In genomic region chr7:79290398-79290797, GRCh38 we compare ENCODE assay signal across 18 cellular contexts.
DNase-seq lines count a peak whose midpoint lies in the region; ATAC-seq, FAIRE-seq and TF ChIP-seq lines count a peak whose summit lies in the region.
"Had no signal": no experiment of that assay in that cellular context is flagged by ENCODE, and none has a peak within 500 bp of the region (broad histone marks: within the 10 kb centered on the region; RNA-seq: fewer than 3 reads in every experiment).

No MANE protein-coding gene starts in this region.

- no peak overlapping the region for H2AFZ ChIP-seq in mammary epithelial cell (ENCODE audit: low read depth, low read length)
- H2AFZ ChIP-seq in keratinocyte (ENCODE audit: control insufficient read depth, low read length), result no peak overlapping the region
- H2AFZ ChIP-seq: GM23338 had no signal

- no peaks in the 10 kb centered on the region for H3K27me3 ChIP-seq in mammary epithelial cell (ENCODE audit: insufficient read depth, low read length)
- H3K27me3 ChIP-seq in RWPE2 (ENCODE audit: insufficient read depth, poor library complexity, severe bottlenecking), result no peaks in the 10 kb centered on the region
- H3K27me3 ChIP-seq in keratinocyte (ENCODE audit: control insufficient read depth, extremely low read depth, insufficient read depth, low read length), result no peaks in the 10 kb centered on the region
- H3K27me3 ChIP-seq: BLaER1 had no signal

- FAIRE-seq in keratinocyte (lab: Jason Lieb, UNC), result no peak
- FAIRE-seq: A549, GM12891, GM19239 had no signal

- no peak overlapping the region for H3K9ac ChIP-seq in mammary epithelial cell (ENCODE audit: insufficient read depth, low read length)
- H3K9ac ChIP-seq in keratinocyte (ENCODE audit: control insufficient read depth, extremely low read depth, insufficient read depth, low read length), result no peak overlapping the region
- H3K9ac ChIP-seq: BLaER1 had no signal

- POLR2A ChIA-PET in MCF 10A (lab: Yijun Ruan, JAX), result no interaction called here

- 100% methylated on average over 3 of the region's 3 CpGs for WGBS in mammary epithelial cell (ENCODE audit: low coverage, missing lambda C conversion rate)

- H3K4me3 Mint-ChIP-seq in MCF 10A (ENCODE audit: unreplicated experiment) (no peak overlapping the region), HFFc6 (no peak overlapping the region; the same call in 1 of the 2 replicates)
- H3K4me3 Mint-ChIP-seq: CD14-positive monocyte; CD8-positive, alpha-beta T cell; GM23338 had no signal

- BruUV-seq in mammary epithelial cell (replicated peaks; lab: Mats Ljungman, UMichigan) (no TSS peak), MCF 10A (replicated peaks; lab: Mats Ljungman, UMichigan) (no TSS peak)

- H4K20me1 ChIP-seq in mammary epithelial cell (ENCODE audit: insufficient read depth, low read length) (no peaks in the 10 kb centered on the region), keratinocyte (ENCODE audit: control insufficient read depth, extremely low read depth, insufficient read depth, low read length) (no peaks in the 10 kb centered on the region)
- H4K20me1 ChIP-seq: BLaER1 had no signal

- H3K36me3 Mint-ChIP-seq in MCF 10A (ENCODE audit: insufficient read depth, unreplicated experiment) (no peaks in the 10 kb centered on the region), HFFc6 (ENCODE audit: low read depth) (no peaks in the 10 kb centered on the region)
- H3K36me3 Mint-ChIP-seq: CD14-positive monocyte; CD8-positive, alpha-beta T cell had no signal

- intact Hi-C loops in mammary epithelial cell (cut with micrococcal nuclease), result loop anchor here (10.0 kb wide), 2 partner anchors 164 to 754 kb away; partner anchors contain the start of gene MAGI2
- intact Hi-C loops in MCF 10A (cut with micrococcal nuclease), result no loop called here

- H3K4me3 ChIP-seq in mammary epithelial cell (replicated peaks in 1 of 3; ENCODE audit: insufficient read depth in 1 of 3, low read depth in 2 of 3, low read length in 3 of 3) (no peak overlapping the region), RWPE2 (ENCODE audit: severe bottlenecking) (no peak overlapping the region), keratinocyte (ENCODE audit: control insufficient read depth in 2 of 3, extremely low read depth in 1 of 3, insufficient read depth in 2 of 3, low read depth in 1 of 3, low read length in 3 of 3) (no peak overlapping the region)
- H3K4me3 ChIP-seq: A549, BLaER1, GM23338 had no signal

- H3K4me1 ChIP-seq in mammary epithelial cell (ENCODE audit: insufficient read depth, low read length) (peaks cover 41% of the 10 kb centered on the region), RWPE2 (ENCODE audit: insufficient read depth, poor library complexity, severe bottlenecking) (peaks cover 34% of the 10 kb centered on the region), keratinocyte (ENCODE audit: control insufficient read depth, extremely low read depth, insufficient read depth, low read length) (peaks cover 30% of the 10 kb centered on the region)
- H3K4me1 ChIP-seq: BLaER1 had no signal

- H3K9me3 Mint-ChIP-seq in MCF 10A (ENCODE audit: unreplicated experiment) (no peaks in the 10 kb centered on the region), HFFc6 (no peaks in the 10 kb centered on the region)
- H3K9me3 Mint-ChIP-seq: CD14-positive monocyte, GM23338 had no signal

- no peaks in the 10 kb centered on the region for H3K36me3 ChIP-seq in mammary epithelial cell (ENCODE audit: insufficient read depth, low read length)
- H3K36me3 ChIP-seq in RWPE2 (ENCODE audit: low read depth), result no peaks in the 10 kb centered on the region
- H3K36me3 ChIP-seq in keratinocyte (ENCODE audit: control insufficient read depth in 2 of 2, extremely low read depth in 1 of 2, insufficient read depth in 2 of 2, low read length in 2 of 2), result no peaks in the 10 kb centered on the region
- H3K36me3 ChIP-seq: BLaER1 had no signal

- TF ChIP-seq CTCF in mammary epithelial cell (conservative IDR thresholded peaks at IDR 0.05 in 1 of 2, IDR thresholded peaks at IDR 0.05 in 1 of 2; ENCODE audit: extremely low read depth in 1 of 2, insufficient read depth in 1 of 2, low read depth in 1 of 2, low read length in 2 of 2) (no peak), MCF 10A (IDR thresholded peaks at IDR 0.05; ENCODE audit: unreplicated experiment) (no peak), HFFc6 (IDR thresholded peaks at IDR 0.05) (no peak), RWPE2 (IDR thresholded peaks at IDR 0.05; ENCODE audit: poor library complexity, severe bottlenecking) (no peak), keratinocyte (optimal IDR thresholded peaks at IDR 0.05 in 1 of 3, IDR thresholded peaks at IDR 0.05 in 1 of 3, conservative IDR thresholded peaks at IDR 0.05 in 1 of 3; ENCODE audit: extremely low read depth in 1 of 3, insufficient read depth in 2 of 3, low read length in 3 of 3) (no peak)

- CTCF ChIA-PET in mammary epithelial cell (lab: Charles Lee; ENCODE audit: low non-redundant PET) (no interaction called here), MCF 10A (lab: Yijun Ruan, JAX) (interaction anchor here (0.7 to 1.5 kb wide), 2 partner anchors 19 to 992 kb away, joined by 3 read pairs; no protein-coding TSS in a partner anchor)

- no peaks in the 10 kb centered on the region for H3K27me3 Mint-ChIP-seq in MCF 10A (ENCODE audit: insufficient read depth, unreplicated experiment)
- no peaks in the 10 kb centered on the region for H3K27me3 Mint-ChIP-seq in HFFc6 (ENCODE audit: insufficient read depth)

- DNase-seq in mammary epithelial cell, result no peak
- DNase-seq in MCF 10A (ENCODE audit: unreplicated experiment), result no peak
- no peak for DNase-seq in HFFc6
- no peak for DNase-seq in RWPE2 (ENCODE audit: low spot score)
- no peak for DNase-seq in keratinocyte (ENCODE audit: low read depth, low spot score)
- no peak for DNase-seq in NCI-H2107 treated with DMSO at 0.1 percent for 48 hours (lab: John Stamatoyannopoulos, UW; ENCODE audit: unreplicated experiment)
- no peak for DNase-seq in activated CD4-positive, alpha-beta T cell treated with anti-CD3 and anti-CD28 coated beads, Interleukin-2, amount 50 U/mL, for 48 hours
- no peak for DNase-seq in NCI-H1105 treated with DMSO at 0.1 percent for 48 hours (lab: John Stamatoyannopoulos, UW)
- DNase-seq: Calu3; CD8-positive, alpha-beta T cell; DMS79 treated with DMSO at 0.1 percent for 48 hours had no signal

- H3K27ac Mint-ChIP-seq in MCF 10A (ENCODE audit: low read depth, unreplicated experiment) (no peak overlapping the region), HFFc6 (peak overlapping the region; percentile 42; the same call in 1 of the 2 replicates)
- H3K27ac Mint-ChIP-seq: CD14-positive monocyte; CD8-positive, alpha-beta T cell; GM23338 had no signal

- no peak for ATAC-seq in RWPE2 (ENCODE audit: low read depth)
- ATAC-seq: A549; CD8-positive, alpha-beta T cell; GM23338 had no signal

- in situ Hi-C loops in mammary epithelial cell (cut with MboI; ENCODE audit: low sequenced_read_pairs in 2 of 2), result loop anchor here in 1 of 2 donors (25.0 kb wide), 1 partner anchor 747 kb away; no protein-coding TSS in a partner anchor

- H3K9me3 ChIP-seq in mammary epithelial cell (replicated peaks; ENCODE audit: insufficient read depth, low read length) (no peaks in the 10 kb centered on the region), RWPE2 (ENCODE audit: severe bottlenecking) (no peaks in the 10 kb centered on the region), keratinocyte (ENCODE audit: control insufficient read depth, low read depth, low read length) (no peaks in the 10 kb centered on the region)
- H3K9me3 ChIP-seq: A549, BLaER1 had no signal

- H3K27ac ChIP-seq in mammary epithelial cell (ENCODE audit: insufficient read depth, low read depth, low read length) (peak overlapping the region; percentile 96), RWPE2 (ENCODE audit: poor library complexity, severe bottlenecking) (peak overlapping the region; percentile 93), keratinocyte (ENCODE audit: control insufficient read depth, insufficient read depth, low read length) (peak overlapping the region; percentile 49)
- H3K27ac ChIP-seq: 22Rv1, A549, BLaER1 had no signal

- peaks cover 13% of the 10 kb centered on the region for H3K4me1 Mint-ChIP-seq in MCF 10A (ENCODE audit: insufficient read depth, unreplicated experiment)
- peaks cover 80% of the 10 kb centered on the region for H3K4me1 Mint-ChIP-seq in HFFc6 (ENCODE audit: low read depth)
- H3K4me1 Mint-ChIP-seq: CD14-positive monocyte, GM23338 had no signal

- H3K4me2 ChIP-seq in mammary epithelial cell (ENCODE audit: insufficient read depth, low read depth, low read length), result peak overlapping the region; percentile 69
- H3K4me2 ChIP-seq in keratinocyte (ENCODE audit: control insufficient read depth, extremely low read depth, insufficient read depth, low read depth, low read length), result no peak overlapping the region
- H3K4me2 ChIP-seq: BLaER1, GM23338 had no signal

- no peaks in the 10 kb centered on the region for H3K79me2 ChIP-seq in mammary epithelial cell (ENCODE audit: insufficient read depth, low read length)
- H3K79me2 ChIP-seq in keratinocyte (ENCODE audit: control insufficient read depth, insufficient read depth, low read length), result no peaks in the 10 kb centered on the region

- no peaks in the 10 kb centered on the region for H3K9me1 ChIP-seq in keratinocyte (ENCODE audit: control insufficient read depth, extremely low read depth, insufficient read depth, low read length)

- dilution Hi-C loops in mammary epithelial cell (cut with HindIII; ENCODE audit: low sequenced_read_pairs), result no loop called here
- dilution Hi-C loops in keratinocyte (cut with MboI; ENCODE audit: extremely low pct_ligation_motif_present, low sequenced_read_pairs), result no loop called here
